23 cellular contexts compared by ENCODE assay signal in the genomic region with DNA sequence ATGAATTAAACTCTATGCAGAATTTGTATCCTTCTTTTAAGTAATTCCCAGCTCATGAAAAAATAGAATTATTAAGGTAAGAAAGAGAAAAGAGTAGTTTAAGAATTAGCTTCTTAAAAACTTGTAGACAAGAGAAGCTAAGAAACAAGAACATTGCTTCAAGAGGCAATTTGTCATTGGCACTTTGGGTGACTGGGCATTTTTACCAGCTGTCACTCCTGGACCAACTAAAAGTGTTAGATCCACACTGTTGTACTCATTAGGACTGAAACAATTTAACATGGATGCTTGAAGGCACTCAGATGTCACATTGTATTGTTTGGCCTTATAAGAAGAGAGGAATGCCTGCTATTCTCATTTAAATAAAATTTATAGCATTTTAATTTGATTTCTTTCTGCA. TPM values are rescaled to one million over a fixed set of nuclear protein-coding genes. Genes with fewer than 3 reads are reported as not detected.
"Had no signal": no experiment of that assay in that cellular context is flagged by ENCODE, and none has a peak within 500 bp of the region (broad histone marks: within the 10 kb centered on the region; RNA-seq: fewer than 3 reads in every experiment).

No MANE protein-coding gene starts in this region.

- H3K4me2 ChIP-seq: SK-N-SH had no signal

- H3K9ac ChIP-seq: SK-N-SH had no signal

- H3K9me2 ChIP-seq: SK-N-SH had no signal

- DNase-seq: KBM-7; MM.1S; NCI-H1092 treated with DMSO at 0.1 percent for 48 hours; NCI-H1436; NCI-H187; NCI-H2029; NCI-H2081 treated with DMSO at 0.1 percent for 48 hours; NCI-H2171; NCI-H446; NCI-H510A; NCI-H524 treated with DMSO at 0.1 percent for 48 hours; NCI-H69; NCI-H774; NK-92 treated with Interleukin-12 subunit alpha and Interleukin-12 subunit beta, amount 100 ng/mL, for 24 hours; PC-3; SHP77; SK-N-SH; SW 1271 had no signal

- ATAC-seq: Panc1, PC-3 had no signal

- H3K9me3 ChIP-seq: SK-N-SH had no signal

- H3K27ac ChIP-seq: HL-60, RWPE1 had no signal

RNA-seq across cellular contexts. Expression of gene COL25A1, which starts 7.4 kb away (rescaled TPM):
- total RNA-seq: M059J, OCI-LY7, PC-3 had no signal
- polyA plus RNA-seq: SK-N-SH had no signal
